In the genomic region with DNA sequence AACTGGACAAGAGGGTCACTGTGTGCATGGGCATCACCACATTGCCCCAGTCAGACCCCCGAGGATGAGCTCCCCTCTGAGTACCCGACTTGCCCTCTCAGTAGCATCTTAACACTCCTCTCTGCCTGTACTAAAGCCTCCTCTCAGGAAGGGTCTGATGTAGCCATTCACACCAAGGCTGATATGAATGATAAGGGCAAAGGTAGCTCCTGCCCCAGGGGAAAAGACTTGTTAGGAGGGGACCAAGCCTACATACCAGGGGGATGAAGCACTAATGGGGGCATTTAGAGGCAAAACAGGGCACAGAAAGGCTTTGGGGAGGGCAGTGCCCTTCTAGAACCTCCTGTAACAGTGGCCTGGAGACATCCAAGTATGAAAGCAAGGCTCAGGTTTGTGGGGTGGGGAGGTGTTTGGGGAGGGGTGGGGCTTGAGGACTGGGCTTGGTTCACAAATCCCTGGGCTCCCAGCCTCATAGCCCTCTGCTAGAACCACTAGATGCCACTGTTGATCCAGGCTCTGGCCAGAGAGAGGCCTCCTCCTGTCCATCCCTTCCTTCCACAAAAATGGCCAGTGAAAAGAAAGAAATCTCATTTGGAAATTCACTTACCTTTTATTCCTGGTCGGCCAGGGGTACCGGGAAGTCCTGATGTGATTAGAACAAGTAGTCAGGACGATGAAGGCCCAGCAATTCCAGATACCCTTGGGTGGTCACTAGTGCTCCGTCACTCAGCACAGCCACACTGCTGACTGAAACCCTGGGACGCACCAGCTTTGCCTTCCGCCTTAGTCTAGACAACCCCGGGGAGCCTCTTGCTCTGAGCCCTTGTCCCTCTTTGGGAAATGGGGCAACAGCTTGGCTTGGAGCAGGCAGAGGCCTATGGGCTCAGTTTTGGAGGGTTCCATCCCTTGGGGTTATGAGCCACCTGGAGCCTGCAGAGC, we compare ENCODE assay signal across 8 cellular contexts. TPM values are rescaled to one million over a fixed set of nuclear protein-coding genes. Genes with fewer than 3 reads are reported as not detected.
A peak's percentile ranks its signal among the peaks of the same experiment; 100 is the strongest.
DNase-seq lines count a peak whose midpoint lies in the region; ATAC-seq and TF ChIP-seq lines count a peak whose summit lies in the region.

No MANE protein-coding gene starts in this region.

- no peak overlapping the region for H3K27ac Mint-ChIP-seq in stimulated activated naive B cell treated with anti-CD40 and anti-IgM and Interleukin-4, amounts not matched to agents 10 μg/mL and 1 μg/mL and 100 μg/mL, for 72 hours

- no peaks in the 10 kb centered on the region for H3K36me3 Mint-ChIP-seq in stimulated activated naive B cell treated with anti-CD40 and anti-IgM and Interleukin-4, amounts not matched to agents 10 μg/mL and 1 μg/mL and 100 μg/mL, for 72 hours

- H3K4me3 Mint-ChIP-seq in stimulated activated naive B cell treated with anti-CD40 and anti-IgM and Interleukin-4, amounts not matched to agents 10 μg/mL and 1 μg/mL and 100 μg/mL, for 72 hours, result no peak overlapping the region

- no peak overlapping the region for H3K27ac ChIP-seq in hepatocyte

- peak; percentile 68 for TF ChIP-seq CTCF in hepatocyte (IDR thresholded peaks at IDR 0.05; ENCODE audit: poor library complexity)

- H3K4me2 ChIP-seq in hepatocyte, result no peak overlapping the region

- no peaks in the 10 kb centered on the region for H3K9me3 ChIP-seq in hepatocyte (ENCODE audit: low read depth)

- no peaks in the 10 kb centered on the region for H3K79me2 ChIP-seq in hepatocyte

- peak; percentile 80 for DNase-seq in EH (ENCODE audit: low read depth)
- peak; percentile 86 for DNase-seq in HT-29 (ENCODE audit: low spot score)
- DNase-seq in amniotic epithelial cell (ENCODE audit: low read depth), result peak; percentile 67
- DNase-seq in hepatocyte (ENCODE audit: low spot score), result peak; percentile 79
- no peak for DNase-seq in stimulated activated naive B cell treated with anti-CD40 and anti-IgM and Interleukin-4, amounts not matched to agents 10 μg/mL and 1 μg/mL and 100 μg/mL, for 72 hours
- DNase-seq in UCSD-AML1 (lab: John Stamatoyannopoulos, UW; ENCODE audit: unreplicated experiment), result no peak

- no peak overlapping the region for H3K4me3 ChIP-seq in hepatocyte

- no peak overlapping the region for H2AFZ ChIP-seq in hepatocyte

- WGBS in hepatocyte (ENCODE audit: low lambda C conversion rate, missing lambda C conversion rate), result 62% methylated on average over 9 of the region's 9 CpGs

- no peaks in the 10 kb centered on the region for H4K20me1 ChIP-seq in hepatocyte (ENCODE audit: insufficient read depth, poor library complexity, severe bottlenecking)

- H3K4me1 ChIP-seq in hepatocyte (ENCODE audit: insufficient read depth), result no peaks in the 10 kb centered on the region

- peaks cover 0 to 8% of the 10 kb centered on the region in 2 donors for H3K27me3 Mint-ChIP-seq in stimulated activated naive B cell treated with anti-CD40 and anti-IgM and Interleukin-4, amounts not matched to agents 10 μg/mL and 1 μg/mL and 100 μg/mL, for 72 hours

- H3K36me3 ChIP-seq in hepatocyte (replicated peaks; ENCODE audit: insufficient read depth, low read depth), result no peaks in the 10 kb centered on the region

- no peaks in the 10 kb centered on the region for H3K9me3 Mint-ChIP-seq in stimulated activated naive B cell treated with anti-CD40 and anti-IgM and Interleukin-4, amounts not matched to agents 10 μg/mL and 1 μg/mL and 100 μg/mL, for 72 hours

- H3K27me3 ChIP-seq in hepatocyte, result no peaks in the 10 kb centered on the region

- no peaks in the 10 kb centered on the region for H3K4me1 Mint-ChIP-seq in stimulated activated naive B cell treated with anti-CD40 and anti-IgM and Interleukin-4, amounts not matched to agents 10 μg/mL and 1 μg/mL and 100 μg/mL, for 72 hours

- peak; percentile 58 to 75 for ATAC-seq in stimulated activated naive B cell treated with anti-CD40 and anti-IgM and Interleukin-4, amounts not matched to agents 10 μg/mL and 1 μg/mL and 100 μg/mL, for 72 hours (replicated peaks)
- ATAC-seq in GM21723 (IDR thresholded peaks at IDR 0.05; ENCODE audit: unreplicated experiment) (no peak), GM21576 (IDR thresholded peaks at IDR 0.05; ENCODE audit: unreplicated experiment) (no peak)

- H3K9me2 ChIP-seq in hepatocyte (replicated peaks; ENCODE audit: insufficient read depth), result no peaks in the 10 kb centered on the region

RNA-seq across cellular contexts. Expression of a gene that starts 40.3 kb away (rescaled TPM):
- total RNA-seq in HT-29 (2014; rRNA removed; shearing (Covaris generic)), result 40.0 and 45.0 TPM in 2 replicates
- 5.7 and 7.5 TPM in 2 replicates for total RNA-seq in hepatocyte
- polyA plus RNA-seq in hepatocyte, result 2.1 and 3.3 TPM in 2 replicates

Comparison
In these comparisons a context has a peak if more than half of its experiments do, and no peak if none do; other contexts are left out.
1. DNase-seq: peak in EH (single experiment), HT-29 (single experiment), amniotic epithelial cell (single experiment) and hepatocyte (single experiment); none in stimulated activated naive B cell treated with anti-CD40 and anti-IgM and Interleukin-4, amounts not matched to agents 10 μg/mL and 1 μg/mL and 100 μg/mL, for 72 hours (single experiment) and UCSD-AML1 (single experiment).
2. ATAC-seq: peak in stimulated activated naive B cell treated with anti-CD40 and anti-IgM and Interleukin-4, amounts not matched to agents 10 μg/mL and 1 μg/mL and 100 μg/mL, for 72 hours (2 of 2); none in GM21723 (single experiment) and GM21576 (single experiment).